In genomic region chr9:11506980-11507379, GRCh38 we compare ENCODE assay signal across 24 cellular contexts.
"Had no signal": no experiment of that assay in that cellular context is flagged by ENCODE, and none has a peak within 500 bp of the region (broad histone marks: within the 10 kb centered on the region; RNA-seq: fewer than 3 reads in every experiment).

No MANE protein-coding gene starts in this region.

- H3K36me3 Mint-ChIP-seq: stimulated activated effector memory CD8-positive, alpha-beta T cell treated with anti-CD3 and anti-CD28 coated beads, Interleukin-12 subunit alpha, Interleukin-12 subunit beta, amount 100 ng/mL, for 72 hours; stimulated activated memory B cell treated with anti-CD40 and anti-IgM and Interleukin-4, amounts not matched to agents 10 μg/mL and 1 μg/mL and 100 μg/mL, for 72 hours; stimulated activated naive B cell treated with anti-CD40 and anti-IgM and Interleukin-4, amounts not matched to agents 10 μg/mL and 1 μg/mL and 100 μg/mL, for 72 hours; type B pancreatic cell had no signal

- H3K4me1 Mint-ChIP-seq: stimulated activated effector memory CD8-positive, alpha-beta T cell treated with anti-CD3 and anti-CD28 coated beads, Interleukin-12 subunit alpha, Interleukin-12 subunit beta, amount 100 ng/mL, for 72 hours; stimulated activated memory B cell treated with anti-CD40 and anti-IgM and Interleukin-4, amounts not matched to agents 10 μg/mL and 1 μg/mL and 100 μg/mL, for 72 hours; stimulated activated naive B cell treated with anti-CD40 and anti-IgM and Interleukin-4, amounts not matched to agents 10 μg/mL and 1 μg/mL and 100 μg/mL, for 72 hours; stimulated activated naive CD8-positive, alpha-beta T cell treated with anti-CD3 and anti-CD28 coated beads, Interleukin-15, amount 100 ng/mL, for 72 hours had no signal

- ATAC-seq: stimulated activated effector memory CD8-positive, alpha-beta T cell treated with anti-CD3 and anti-CD28 coated beads, Interleukin-12 subunit alpha, Interleukin-12 subunit beta, amount 100 ng/mL, for 72 hours; stimulated activated memory B cell treated with anti-CD40 and anti-IgM and Interleukin-4, amounts not matched to agents 10 μg/mL and 1 μg/mL and 100 μg/mL, for 72 hours; stimulated activated naive B cell treated with anti-CD40 and anti-IgM and Interleukin-4, amounts not matched to agents 10 μg/mL and 1 μg/mL and 100 μg/mL, for 72 hours; stimulated activated naive CD8-positive, alpha-beta T cell treated with anti-CD3 and anti-CD28 coated beads, Interleukin-15, amount 100 ng/mL, for 72 hours; stimulated activated naive CD8-positive, alpha-beta T cell treated with anti-CD3 and anti-CD28 coated beads, Interleukin-15, Interleukin-2, amounts not matched to agents 100 U/mL and 50 U/mL, for 24 hours; upper lobe of right lung had no signal

- H3K9me3 Mint-ChIP-seq: type B pancreatic cell had no signal

- DNase-seq: stimulated activated CD4-positive, alpha-beta T cell treated with anti-CD3 and anti-CD28 coated beads, Interleukin-2, amount 100 ng/mL, for 48 hours; stimulated activated CD4-positive, alpha-beta T cell treated with anti-CD3 and anti-CD28 coated beads, Interleukin-4, amount 100 ng/mL, for 1 hour; stimulated activated CD4-positive, alpha-beta T cell treated with anti-CD3 and anti-CD28 coated beads, Interleukin-4, amount 100 ng/mL, for 24 hours; stimulated activated CD4-positive, alpha-beta T cell treated with anti-CD3 and anti-CD28 coated beads, Interleukin-4, amount 100 ng/mL, for 4 hours; stimulated activated CD8-positive, alpha-beta memory T cell treated with anti-CD3 and anti-CD28 coated beads, Interleukin-4, amount 100 ng/mL, for 48 hours; stimulated activated naive B cell treated with anti-CD40 and anti-IgM and Interleukin-4, amounts not matched to agents 10 μg/mL and 1 μg/mL and 100 μg/mL, for 72 hours; stimulated activated naive CD4-positive, alpha-beta T cell; stimulated activated naive CD4-positive, alpha-beta T cell treated with Interleukin-2 at 50 U/mL for 16 hours; stimulated activated naive CD8-positive, alpha-beta T cell treated with anti-CD3 and anti-CD28 coated beads, Interleukin-15, amount 100 ng/mL, for 72 hours; stimulated activated naive CD8-positive, alpha-beta T cell treated with anti-CD3 and anti-CD28 coated beads, Interleukin-15, Interleukin-2, amounts not matched to agents 100 U/mL and 50 U/mL, for 24 hours; stomach; substantia nigra; testis; thyroid gland; tibial artery; transverse colon; trophoblast cell; upper lobe of left lung; upper lobe of right lung; uterus had no signal

- H3K27me3 Mint-ChIP-seq: stimulated activated memory B cell treated with anti-CD40 and anti-IgM and Interleukin-4, amounts not matched to agents 10 μg/mL and 1 μg/mL and 100 μg/mL, for 72 hours; stimulated activated naive B cell treated with anti-CD40 and anti-IgM and Interleukin-4, amounts not matched to agents 10 μg/mL and 1 μg/mL and 100 μg/mL, for 72 hours; stimulated activated naive CD8-positive, alpha-beta T cell treated with anti-CD3 and anti-CD28 coated beads, Interleukin-15, amount 100 ng/mL, for 72 hours; stimulated activated naive CD8-positive, alpha-beta T cell treated with anti-CD3 and anti-CD28 coated beads, Interleukin-15, Interleukin-2, amounts not matched to agents 100 ng/mL and 50 ng/mL, for 24 hours; type B pancreatic cell had no signal

- H3K27ac Mint-ChIP-seq: stimulated activated effector memory CD8-positive, alpha-beta T cell treated with anti-CD3 and anti-CD28 coated beads, Interleukin-12 subunit alpha, Interleukin-12 subunit beta, amount 100 ng/mL, for 72 hours; stimulated activated memory B cell treated with anti-CD40 and anti-IgM and Interleukin-4, amounts not matched to agents 10 μg/mL and 1 μg/mL and 100 μg/mL, for 72 hours; stimulated activated naive B cell treated with anti-CD40 and anti-IgM and Interleukin-4, amounts not matched to agents 10 μg/mL and 1 μg/mL and 100 μg/mL, for 72 hours; stimulated activated naive CD8-positive, alpha-beta T cell treated with anti-CD3 and anti-CD28 coated beads, Interleukin-15, amount 100 ng/mL, for 72 hours; stimulated activated naive CD8-positive, alpha-beta T cell treated with anti-CD3 and anti-CD28 coated beads, Interleukin-15, Interleukin-2, amounts not matched to agents 100 ng/mL and 50 ng/mL, for 24 hours; type B pancreatic cell had no signal

- H3K4me3 Mint-ChIP-seq: stimulated activated effector memory CD8-positive, alpha-beta T cell treated with anti-CD3 and anti-CD28 coated beads, Interleukin-12 subunit alpha, Interleukin-12 subunit beta, amount 100 ng/mL, for 72 hours; stimulated activated memory B cell treated with anti-CD40 and anti-IgM and Interleukin-4, amounts not matched to agents 10 μg/mL and 1 μg/mL and 100 μg/mL, for 72 hours; stimulated activated naive B cell treated with anti-CD40 and anti-IgM and Interleukin-4, amounts not matched to agents 10 μg/mL and 1 μg/mL and 100 μg/mL, for 72 hours; stimulated activated naive CD8-positive, alpha-beta T cell treated with anti-CD3 and anti-CD28 coated beads, Interleukin-15, amount 100 ng/mL, for 72 hours; stimulated activated naive CD8-positive, alpha-beta T cell treated with anti-CD3 and anti-CD28 coated beads, Interleukin-15, Interleukin-2, amounts not matched to agents 100 ng/mL and 50 ng/mL, for 24 hours; type B pancreatic cell had no signal
